ENCODE assay signal across 8 cellular contexts in genomic region chr5:62412549-62413329, GRCh38. TPM values are rescaled to one million over a fixed set of nuclear protein-coding genes. Genes with fewer than 3 reads are reported as not detected.
DNase-seq lines count a peak whose midpoint lies in the region; ATAC-seq and TF ChIP-seq lines count a peak whose summit lies in the region.

IPO11 (plus strand) TSS chr5:62412763; CDS start chr5:62437280, 24,517 bp downstream.

- H3K27ac Mint-ChIP-seq in osteocyte (ENCODE audit: unreplicated experiment), result peak within 1 kb of the TSS; percentile 98

- H3K27ac ChIP-seq in thymus (ENCODE audit: low read depth), result peak within 1 kb of the TSS; percentile 81

- ATAC-seq in HG02759 (IDR thresholded peaks at IDR 0.05; ENCODE audit: unreplicated experiment), result peak; percentile 96

- H3K27me3 ChIP-seq in thymus (ENCODE audit: control insufficient read depth, insufficient read depth), result no peaks in the 10 kb centered on the region

- H3K4me1 Mint-ChIP-seq in osteocyte (ENCODE audit: unreplicated experiment), result peaks cover 16% of the 10 kb centered on the region

- no peaks in the 10 kb centered on the region for H3K36me3 Mint-ChIP-seq in osteocyte (ENCODE audit: unreplicated experiment)

- H3K9me3 Mint-ChIP-seq in osteocyte (ENCODE audit: unreplicated experiment), result no peaks in the 10 kb centered on the region

- peak; percentile 97 for DNase-seq in GM12864 (ENCODE audit: low read depth)
- peak; percentile 93 to 100 (median 99) for DNase-seq in NCI-H1417 (lab: John Stamatoyannopoulos, UW)
- peak; percentile 97 to 100 for DNase-seq in SW 1271 (lab: John Stamatoyannopoulos, UW)
- peak; percentile 96 for DNase-seq in activated naive CD8-positive, alpha-beta T cell treated with anti-CD3 and anti-CD28 coated beads, Interleukin-2, amount 50 U/mL, for 16 hours (ENCODE audit: low read depth, low spot score)
- peak; percentile 91 to 99 (median 98) for DNase-seq in head of caudate nucleus
- DNase-seq in osteocyte (ENCODE audit: extremely low spot score, unreplicated experiment), result peak; percentile 99

- peak within 1 kb of the TSS; percentile 88 for H3K4me3 Mint-ChIP-seq in osteocyte (ENCODE audit: unreplicated experiment)

- H3K4me3 ChIP-seq in GM12864 (ENCODE audit: low read depth, low read length), result peak within 1 kb of the TSS; percentile 62
- peak within 1 kb of the TSS; percentile 97 for H3K4me3 ChIP-seq in thymus (ENCODE audit: low read length)

- intact Hi-C loops in head of caudate nucleus (cut with DNase I), result loop anchor here (1.0 kb wide), 1 partner anchor 8 kb away; no protein-coding TSS in a partner anchor

- TF ChIP-seq CTCF in GM12864 (IDR thresholded peaks at IDR 0.05; ENCODE audit: low read depth, low read length, missing control alignments) (no peak), osteocyte (IDR thresholded peaks at IDR 0.05) (no peak)

- no peaks in the 10 kb centered on the region for H3K36me3 ChIP-seq in thymus (ENCODE audit: control insufficient read depth, insufficient read depth)

- H3K9me3 ChIP-seq in thymus (ENCODE audit: control insufficient read depth), result no peaks in the 10 kb centered on the region

- under 1% methylated on average over 66 of the region's 66 CpGs for WGBS in thymus

- peaks cover 11% of the 10 kb centered on the region for H3K4me1 ChIP-seq in thymus (ENCODE audit: control insufficient read depth, insufficient read depth, low read length)

- no peaks in the 10 kb centered on the region for H3K27me3 Mint-ChIP-seq in osteocyte (ENCODE audit: unreplicated experiment)

RNA-seq across cellular contexts. Expression of gene IPO11, which starts in this region (rescaled TPM):
- total RNA-seq in osteocyte, result 29.9 and 30.6 TPM in 2 replicates
- polyA plus RNA-seq in thymus, result 12.2 TPM

Comparison
In these comparisons a context has a peak if more than half of its experiments do, and no peak if none do; other contexts are left out.
1. Peak in every context shown above with its lines: DNase-seq, ATAC-seq, H3K4me3 ChIP-seq and H3K27ac ChIP-seq.